14 cellular contexts compared by ENCODE assay signal in genomic region chr11:61746654-61747388, GRCh38. TPM values are rescaled to one million over a fixed set of nuclear protein-coding genes. Genes with fewer than 3 reads are reported as not detected.
DNase-seq lines count a peak whose midpoint lies in the region; ATAC-seq and TF ChIP-seq lines count a peak whose summit lies in the region.
"Had no signal": no experiment of that assay in that cellular context is flagged by ENCODE, and none has a peak within 500 bp of the region (broad histone marks: within the 10 kb centered on the region; RNA-seq: fewer than 3 reads in every experiment).

No MANE protein-coding gene starts in this region.

- no peak for ATAC-seq in right cardiac atrium
- peak; percentile 24 for ATAC-seq in mucosa of descending colon
- no peak for ATAC-seq in omental fat pad (ENCODE audit: low FRiP score)
- no peak for ATAC-seq in GM21367 (IDR thresholded peaks at IDR 0.05; ENCODE audit: unreplicated experiment)

- H3K9me3 ChIP-seq in cardiac muscle cell (ENCODE audit: low read depth) (no peaks in the 10 kb centered on the region), right cardiac atrium (ENCODE audit: control insufficient read depth, low read length) (no peaks in the 10 kb centered on the region), mucosa of descending colon (no peaks in the 10 kb centered on the region)
- H3K9me3 ChIP-seq: BLaER1 had no signal

- TF ChIP-seq CTCF in cardiac muscle cell (IDR thresholded peaks at IDR 0.05; ENCODE audit: low read depth, low read length) (no peak), mucosa of descending colon (IDR thresholded peaks at IDR 0.05) (no peak), omental fat pad (IDR thresholded peaks at IDR 0.05) (no peak), foreskin fibroblast (IDR thresholded peaks at IDR 0.05; ENCODE audit: low read depth, low read length) (no peak)

- intact Hi-C loops in right cardiac atrium (cut with DNase I) (loop anchor here in 1 of 4 donors (10.0 kb wide), 1 partner anchor 358 kb away; no protein-coding TSS in a partner anchor), mucosa of descending colon (cut with DNase I, micrococcal nuclease) (no loop called here)

- H3K4me1 ChIP-seq in cardiac muscle cell (ENCODE audit: low read depth), result peaks cover 8% of the 10 kb centered on the region
- H3K4me1 ChIP-seq in right cardiac atrium (ENCODE audit: control insufficient read depth, insufficient read depth, low read length), result no peaks in the 10 kb centered on the region
- H3K4me1 ChIP-seq in mucosa of descending colon (ENCODE audit: low read depth), result peaks cover 7% of the 10 kb centered on the region

- WGBS in right cardiac atrium, result 82% methylated on average over 23 of the region's 23 CpGs

- H3K4me3 ChIP-seq in cardiac muscle cell, result no peak overlapping the region
- H3K4me3 ChIP-seq in right cardiac atrium (ENCODE audit: low read length), result no peak overlapping the region
- H3K4me3 ChIP-seq in mucosa of descending colon, result no peak overlapping the region
- no peak overlapping the region for H3K4me3 ChIP-seq in foreskin fibroblast (ENCODE audit: low read depth in 1 of 2, low read length in 2 of 2)
- H3K4me3 ChIP-seq: BLaER1 had no signal

- H3K36me3 ChIP-seq in cardiac muscle cell (no peaks in the 10 kb centered on the region), mucosa of descending colon (ENCODE audit: low read depth) (no peaks in the 10 kb centered on the region)
- H3K36me3 ChIP-seq: BLaER1 had no signal

- H3K27ac ChIP-seq in cardiac muscle cell (peak overlapping the region; percentile 26), right cardiac atrium (ENCODE audit: low read length) (no peak overlapping the region), caudate nucleus (ENCODE audit: low read depth, low read length) (peak overlapping the region; percentile 68), substantia nigra (ENCODE audit: low read depth, low read length, poor library complexity, severe bottlenecking) (peak overlapping the region; percentile 95)
- H3K27ac ChIP-seq: BLaER1 had no signal

- DNase-seq in cardiac muscle cell (ENCODE audit: low read depth in 1 of 2, low spot score in 1 of 2) (no peak), right cardiac atrium (no peak), caudate nucleus (lab: John Stamatoyannopoulos, UW) (no peak), mucosa of descending colon (no peak), substantia nigra (lab: John Stamatoyannopoulos, UW) (no peak), omental fat pad (ENCODE audit: low spot score) (no peak), foreskin fibroblast (no peak)
- DNase-seq: GF-D8, NCI-H1417 treated with DMSO at 0.1 percent for 48 hours, NCI-H2171, NCI-H446 treated with DMSO at 0.1 percent for 48 hours, SIG-M5 had no signal

- H3K27me3 ChIP-seq in cardiac muscle cell (no peaks in the 10 kb centered on the region), right cardiac atrium (ENCODE audit: control insufficient read depth, insufficient read depth) (no peaks in the 10 kb centered on the region)

RNA-seq across cellular contexts. Expression of gene MYRF, which starts 5.6 kb away (rescaled TPM):
- total RNA-seq in cardiac muscle cell, result 48.0 and 56.9 TPM in 2 replicates
- polyA plus RNA-seq in cardiac muscle cell, result 29.3 and 41.2 TPM in 2 replicates
- total RNA-seq in right cardiac atrium, result 1 to 10 TPM in 3 of 4 donors, under 1 TPM in 1; 0.62 to 1.9 (median 1.4) TPM
- 0.70 TPM for polyA plus RNA-seq in right cardiac atrium
- 10 to 100 TPM in 2 of 3 donors, 1 to 10 TPM in 1; 7.8 to 15.6 (median 10.2) TPM for total RNA-seq in mucosa of descending colon
- total RNA-seq in omental fat pad, result 10 to 100 TPM in 3 of 4 donors, under 1 TPM in 1; 0.16 to 55.1 (median 29.5) TPM

RNA-seq across cellular contexts. Expression of gene TMEM258, which starts 45.6 kb away (rescaled TPM):
- total RNA-seq in cardiac muscle cell (29.3 and 35.3 TPM in 2 replicates), right cardiac atrium (100 to 1,000 TPM; 107 to 113 (median 111) TPM), mucosa of descending colon (100 to 1,000 TPM in 1 of 3 donors, 10 to 100 TPM in 2; 56.1 to 107 (median 74.6) TPM), omental fat pad (10 to 100 TPM; 27.9 to 52.6 (median 43.4) TPM)
- polyA plus RNA-seq in cardiac muscle cell (241 and 255 TPM in 2 replicates), right cardiac atrium (170 TPM)

RNA-seq across cellular contexts. Expression of gene FEN1, which starts 45.9 kb away (rescaled TPM):
- total RNA-seq in cardiac muscle cell (13.5 and 30.7 TPM in 2 replicates), right cardiac atrium (1 to 10 TPM; 4.6 to 5.4 (median 5.1) TPM), mucosa of descending colon (10 to 100 TPM in 1 of 3 donors, 1 to 10 TPM in 2; 7.5 to 21.8 (median 8.1) TPM), omental fat pad (1 to 10 TPM; 4.7 to 8.9 (median 6.7) TPM)
- polyA plus RNA-seq in cardiac muscle cell (13.2 and 39.2 TPM in 2 replicates), right cardiac atrium (4.6 TPM)
